Comparison of ENCODE assay signal across 2 cellular contexts in genomic region chr16:25106567-25107465, GRCh38.
TF ChIP-seq lines count a peak whose summit lies in the region.

No MANE protein-coding gene starts in this region.

TF ChIP-seq in A549, 52 proteins besides CTCF, POLR2A, EP300 and RAD21 (continued from another document):
- TF ChIP-seq MYC (IDR thresholded peaks at IDR 0.05; ENCODE audit: borderline replicate concordance, low read length), result no peak; the same call in 1 of the 2 replicates
- TF ChIP-seq FOSB (CRISPR knock-in tag; IDR thresholded peaks at IDR 0.05), result no peak
- no peak for TF ChIP-seq MAZ (IDR thresholded peaks at IDR 0.05; ENCODE audit: borderline replicate concordance, low read depth, low read length)
- TF ChIP-seq SREBF2 (IDR thresholded peaks at IDR 0.05), result no peak
- TF ChIP-seq ESRRA (IDR thresholded peaks at IDR 0.05; ENCODE audit: borderline replicate concordance, low read length), result no peak
- TF ChIP-seq TFCP2L1 (CRISPR knock-in tag; IDR thresholded peaks at IDR 0.05), result no peak
- peak; percentile 85 for TF ChIP-seq PHF8 (IDR thresholded peaks at IDR 0.05; ENCODE audit: borderline replicate concordance, low read depth)
- no peak for TF ChIP-seq POLR2AphosphoS2 (conservative IDR thresholded peaks at IDR 0.05; ENCODE audit: low read length)
- no peak for TF ChIP-seq FOXS1 (CRISPR knock-in tag; IDR thresholded peaks at IDR 0.05)
- TF ChIP-seq NFE2L2 (conservative IDR thresholded peaks at IDR 0.05; ENCODE audit: low read length), result no peak
- peak; percentile 42; the same call in 1 of the 2 replicates for TF ChIP-seq RNF2 (IDR thresholded peaks at IDR 0.05; ENCODE audit: borderline replicate concordance, low read depth)
- TF ChIP-seq BCL3 (IDR thresholded peaks at IDR 0.05), result peak; percentile 80; the same call in 1 of the 3 replicates
- TF ChIP-seq HOXB13 (CRISPR knock-in tag; IDR thresholded peaks at IDR 0.05; ENCODE audit: low read depth), result no peak
- TF ChIP-seq ZNF302 (CRISPR knock-in tag; IDR thresholded peaks at IDR 0.05), result no peak
- TF ChIP-seq KDM5A (IDR thresholded peaks at IDR 0.05), result 0 out of 2 replicates have a peak, but pooled peaks have one; percentile 59
- TF ChIP-seq MAX (IDR thresholded peaks at IDR 0.05), result peak; percentile 88
- TF ChIP-seq HOXB5 (CRISPR knock-in tag; IDR thresholded peaks at IDR 0.05), result no peak
- TF ChIP-seq CEBPB (IDR thresholded peaks at IDR 0.05), result no peak
- no peak for TF ChIP-seq HMGXB4 (CRISPR knock-in tag; IDR thresholded peaks at IDR 0.05; ENCODE audit: borderline replicate concordance)

TF ChIP-seq in HepG2, 621 proteins besides CTCF, POLR2A, EP300 and RAD21 (continued from another document and continues in another):
- TF ChIP-seq BCL3 (CRISPR knock-in tag; IDR thresholded peaks at IDR 0.05), result peak; percentile 35
- no peak for TF ChIP-seq HMG20A (CRISPR knock-in tag; IDR thresholded peaks at IDR 0.05; ENCODE audit: borderline replicate concordance)
- TF ChIP-seq GPN1 (CRISPR knock-in tag; IDR thresholded peaks at IDR 0.05; ENCODE audit: borderline replicate concordance), result peak; percentile 21; the same call in 1 of the 2 replicates
- TF ChIP-seq ZNF24 (IDR thresholded peaks at IDR 0.05), result no peak
- TF ChIP-seq SALL2 (CRISPR knock-in tag; IDR thresholded peaks at IDR 0.05), result peak; percentile 91
- no peak for TF ChIP-seq ZNF879 (CRISPR knock-in tag; IDR thresholded peaks at IDR 0.05)
- TF ChIP-seq ZZZ3 (CRISPR knock-in tag; IDR thresholded peaks at IDR 0.05; ENCODE audit: borderline replicate concordance), result peak; percentile 89; the same call in 1 of the 2 replicates
- peak; percentile 32; the same call in 1 of the 2 replicates for TF ChIP-seq ZNF576 (CRISPR knock-in tag; IDR thresholded peaks at IDR 0.05)
- TF ChIP-seq TARDBP (CRISPR knock-in tag; IDR thresholded peaks at IDR 0.05), result peak; percentile 75; the same call in 1 of the 2 replicates
- no peak for TF ChIP-seq PREB (CRISPR knock-in tag; IDR thresholded peaks at IDR 0.05)
- TF ChIP-seq E2F5 (CRISPR knock-in tag; conservative IDR thresholded peaks at IDR 0.05), result no peak; the same call in 1 of the 2 replicates
- peak; percentile 60; the same call in 1 of the 2 replicates for TF ChIP-seq EED (CRISPR knock-in tag; IDR thresholded peaks at IDR 0.05)
- peak; percentile 78; the same call in 1 of the 2 replicates for TF ChIP-seq ZNF180 (CRISPR knock-in tag; IDR thresholded peaks at IDR 0.05; ENCODE audit: borderline replicate concordance, low read depth)
- peak; percentile 84; the same call in 1 of the 2 replicates for TF ChIP-seq ZNF580 (CRISPR knock-in tag; IDR thresholded peaks at IDR 0.05; ENCODE audit: borderline replicate concordance, low read depth)
- peak; percentile 92 for TF ChIP-seq ZNF230 (CRISPR knock-in tag; IDR thresholded peaks at IDR 0.05)
- peak; percentile 87; the same call in 1 of the 2 replicates for TF ChIP-seq ZFP82 (CRISPR knock-in tag; IDR thresholded peaks at IDR 0.05; ENCODE audit: borderline replicate concordance)
- peak; percentile 100 for TF ChIP-seq IRF2 (CRISPR knock-in tag; IDR thresholded peaks at IDR 0.05)
- no peak for TF ChIP-seq FOXP1 (IDR thresholded peaks at IDR 0.05)
- TF ChIP-seq FOXP1 (CRISPR knock-in tag; IDR thresholded peaks at IDR 0.05), result no peak; the same call in 1 of the 2 replicates
- no peak for TF ChIP-seq ZNF468 (CRISPR knock-in tag; IDR thresholded peaks at IDR 0.05)
- no peak; a peak in 1 of 4 replicates for TF ChIP-seq ATF4 (CRISPR knock-in tag; IDR thresholded peaks at IDR 0.05)
- TF ChIP-seq ATAD3A (CRISPR knock-in tag; IDR thresholded peaks at IDR 0.05), result no peak
- peak; percentile 44; the same call in 1 of the 2 replicates for TF ChIP-seq NR0B2 (CRISPR knock-in tag; IDR thresholded peaks at IDR 0.05)
- no peak for TF ChIP-seq ZNF644 (CRISPR knock-in tag; IDR thresholded peaks at IDR 0.05; ENCODE audit: low read depth)
- no peak for TF ChIP-seq ZFP37 (CRISPR knock-in tag; IDR thresholded peaks at IDR 0.05; ENCODE audit: borderline replicate concordance)
- peak; percentile 53; the same call in 1 of the 2 replicates for TF ChIP-seq BATF2 (CRISPR knock-in tag; IDR thresholded peaks at IDR 0.05)
- TF ChIP-seq GABPB1 (CRISPR knock-in tag; IDR thresholded peaks at IDR 0.05), result peak; percentile 100
- no peak for TF ChIP-seq ZBTB20 (CRISPR knock-in tag; IDR thresholded peaks at IDR 0.05; ENCODE audit: borderline replicate concordance, low read depth)
- no peak for TF ChIP-seq CREBL2 (CRISPR knock-in tag; IDR thresholded peaks at IDR 0.05; ENCODE audit: borderline replicate concordance)
- peak; percentile 86 for TF ChIP-seq ZNF143 (CRISPR knock-in tag; IDR thresholded peaks at IDR 0.05)
- peak; percentile 95; the same call in 1 of the 2 replicates for TF ChIP-seq HOXA5 (CRISPR knock-in tag; IDR thresholded peaks at IDR 0.05)
- peak; percentile 78 for TF ChIP-seq ZKSCAN8 (CRISPR knock-in tag; IDR thresholded peaks at IDR 0.05; ENCODE audit: borderline replicate concordance)
- TF ChIP-seq ZNF770 (CRISPR knock-in tag; IDR thresholded peaks at IDR 0.05), result peak; percentile 41; the same call in 1 of the 2 replicates
- TF ChIP-seq ZBTB7A (CRISPR knock-in tag; IDR thresholded peaks at IDR 0.05), result no peak; the same call in 1 of the 2 replicates
- no peak for TF ChIP-seq ZNF496 (CRISPR knock-in tag; IDR thresholded peaks at IDR 0.05; ENCODE audit: insufficient replicate concordance)
- TF ChIP-seq ZNF431 (CRISPR knock-in tag; IDR thresholded peaks at IDR 0.05; ENCODE audit: borderline replicate concordance, low read depth), result peak; percentile 97
- TF ChIP-seq DMAP1 (CRISPR knock-in tag; IDR thresholded peaks at IDR 0.05), result peak; percentile 82; the same call in 1 of the 2 replicates
- no peak for TF ChIP-seq NFRKB (IDR thresholded peaks at IDR 0.05)
- peak; percentile 75; the same call in 1 of the 2 replicates for TF ChIP-seq DNMT1 (CRISPR knock-in tag; IDR thresholded peaks at IDR 0.05)
- no peak for TF ChIP-seq ZNF547 (CRISPR knock-in tag; IDR thresholded peaks at IDR 0.05)
- TF ChIP-seq RFXAP (CRISPR knock-in tag; IDR thresholded peaks at IDR 0.05; ENCODE audit: borderline replicate concordance), result peak; percentile 91; the same call in 1 of the 2 replicates
- peak; percentile 94; the same call in 1 of the 2 replicates for TF ChIP-seq FOXC1 (CRISPR knock-in tag; IDR thresholded peaks at IDR 0.05; ENCODE audit: borderline replicate concordance)
- no peak; the same call in 1 of the 2 replicates for TF ChIP-seq ZMYM3 (CRISPR knock-in tag; IDR thresholded peaks at IDR 0.05)
- TF ChIP-seq FLYWCH1 (CRISPR knock-in tag; IDR thresholded peaks at IDR 0.05), result no peak
- TF ChIP-seq ZNF275 (CRISPR knock-in tag; IDR thresholded peaks at IDR 0.05; ENCODE audit: borderline replicate concordance), result peak; percentile 90
- TF ChIP-seq IRX3 (CRISPR knock-in tag; IDR thresholded peaks at IDR 0.05; ENCODE audit: borderline replicate concordance, low read depth), result no peak; the same call in 1 of the 2 replicates
- no peak for TF ChIP-seq IKZF4 (CRISPR knock-in tag; IDR thresholded peaks at IDR 0.05; ENCODE audit: borderline replicate concordance, low read depth, not compliant biosample characterization)
- TF ChIP-seq SMAD1 (CRISPR knock-in tag; IDR thresholded peaks at IDR 0.05; ENCODE audit: borderline replicate concordance, low read depth), result peak; percentile 82; the same call in 1 of the 2 replicates
- no peak; the same call in 1 of the 2 replicates for TF ChIP-seq ZBTB37 (CRISPR knock-in tag; IDR thresholded peaks at IDR 0.05)
